ENCODE assay signal across 8 cellular contexts in the genomic region with DNA sequence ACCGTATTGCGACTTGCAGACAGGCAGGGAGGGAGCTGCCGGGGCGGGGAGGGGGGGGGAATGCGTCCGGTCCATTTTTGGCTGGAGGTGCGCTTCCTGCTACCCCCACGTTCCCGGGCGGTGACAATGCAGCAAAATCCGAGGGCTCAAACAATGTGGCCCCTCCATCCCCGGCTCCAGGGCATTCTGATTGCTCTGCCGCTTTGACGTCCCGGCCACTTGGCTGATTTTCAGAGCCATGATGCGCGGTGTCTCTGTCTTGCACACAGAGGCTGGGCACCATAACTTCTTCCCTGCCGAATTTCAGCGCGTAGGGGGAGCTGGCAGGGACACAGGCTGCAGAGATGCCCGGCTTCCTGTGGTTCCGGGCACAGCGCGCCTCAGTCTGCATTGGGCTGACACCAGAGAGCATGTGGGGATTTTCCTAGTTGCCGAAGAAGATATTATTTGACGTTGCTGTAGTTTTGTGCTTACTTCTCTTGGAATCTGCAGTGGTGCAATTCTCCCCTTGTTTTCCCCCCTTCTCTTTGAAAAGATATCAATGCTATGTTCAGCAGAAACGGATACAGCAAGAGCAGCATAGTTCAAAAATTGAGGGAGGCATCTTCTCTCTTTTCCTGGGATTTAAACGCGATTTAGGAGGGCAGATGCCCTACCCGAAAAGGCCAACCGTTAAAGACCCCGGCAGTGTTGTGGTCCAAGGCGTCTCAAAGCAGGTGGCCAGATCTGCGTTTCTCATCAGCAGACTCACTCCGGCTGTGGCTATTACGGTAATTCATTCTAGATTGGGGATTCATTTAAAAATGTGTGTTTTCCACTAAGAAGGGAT. TPM values are rescaled to one million over a fixed set of nuclear protein-coding genes. Genes with fewer than 3 reads are reported as not detected.
DNase-seq lines count a peak whose midpoint lies in the region; ATAC-seq and TF ChIP-seq lines count a peak whose summit lies in the region.

No MANE protein-coding gene starts in this region.

- intact Hi-C loops in dorsolateral prefrontal cortex (cut with DNase I), result loop anchor here (5.0 to 10.0 kb wide), 3 partner anchors 133 to 182 kb away; partner anchors contain the start of genes MRPL32 (in 1 of the 2) and PSMA2 (in 1 of the 2)

- no peaks in the 10 kb centered on the region for H3K9me3 ChIP-seq in HUES64 (ENCODE audit: insufficient read depth, low read depth, low read length)
- H3K9me3 ChIP-seq in neural cell (ENCODE audit: low read length), result no peaks in the 10 kb centered on the region

- peak overlapping the region; percentile 63 for H3K9ac ChIP-seq in HUES64 (ENCODE audit: low read depth, low read length)
- peak overlapping the region; percentile 98 for H3K9ac ChIP-seq in neural cell (ENCODE audit: low read length)

- peak overlapping the region; percentile 90 for H3K4me2 ChIP-seq in neural cell (ENCODE audit: low read length)

- DNase-seq in AG10803 (ENCODE audit: low read depth), result peak; percentile 25
- DNase-seq in dorsolateral prefrontal cortex, result peak; percentile 22 to 68 (median 62)
- no peak for DNase-seq in SHP77 treated with DMSO at 0.1 percent for 48 hours (lab: John Stamatoyannopoulos, UW)
- DNase-seq in H4 (ENCODE audit: low spot score), result no peak
- DNase-seq in HCEC 1CT, result no peak

- no peaks in the 10 kb centered on the region for H3F3A ChIP-seq in neural cell (ENCODE audit: insufficient read depth, low read length, poor library complexity, severe bottlenecking)

- TF ChIP-seq RAD21 in neural cell (conservative IDR thresholded peaks at IDR 0.05), result no peak

- peaks cover 50% of the 10 kb centered on the region for H3K27me3 ChIP-seq in HUES64 (ENCODE audit: insufficient read depth, low read length)
- peaks cover 0 to 82% (median 27%) of the 10 kb centered on the region in 45 donors for H3K27me3 ChIP-seq in dorsolateral prefrontal cortex
- H3K27me3 ChIP-seq in neural cell (ENCODE audit: insufficient read depth, low read depth, low read length), result peaks cover 13% of the 10 kb centered on the region

- TF ChIP-seq CTCF in AG10803 (conservative IDR thresholded peaks at IDR 0.05; ENCODE audit: low read length) (no peak), dorsolateral prefrontal cortex (IDR thresholded peaks at IDR 0.05 in 54 of 56, conservative IDR thresholded peaks at IDR 0.05 in 2 of 56; ENCODE audit: low read depth in 1 of 56, partially characterized antibody in 56 of 56) (no peak), neural cell (IDR thresholded peaks at IDR 0.05; ENCODE audit: poor library complexity, severe bottlenecking) (no peak)

- H3K4me3 ChIP-seq in AG10803 (ENCODE audit: low read length), result peak overlapping the region; percentile 55
- H3K4me3 ChIP-seq in HUES64 (ENCODE audit: low read length), result peak overlapping the region; percentile 63
- peak overlapping the region; percentile 43 to 79 (median 69) for H3K4me3 ChIP-seq in dorsolateral prefrontal cortex
- peak overlapping the region; percentile 88 for H3K4me3 ChIP-seq in neural cell (ENCODE audit: low read length)

- 6% methylated on average over 36 of the region's 36 CpGs for WGBS in HUES64

- H3K9me2 ChIP-seq in neural cell (ENCODE audit: insufficient read depth, low read length), result no peaks in the 10 kb centered on the region

- peaks cover 30% of the 10 kb centered on the region for H3K4me1 ChIP-seq in HUES64 (ENCODE audit: insufficient read depth, low read length)

- TF ChIP-seq EP300 in neural cell (conservative IDR thresholded peaks at IDR 0.05; ENCODE audit: poor library complexity, severe bottlenecking), result no peak

- no peak for ATAC-seq in GM18502 (IDR thresholded peaks at IDR 0.05; ENCODE audit: poor library complexity, unreplicated experiment)

- peaks cover 33% of the 10 kb centered on the region for H3K79me2 ChIP-seq in neural cell (replicated peaks; ENCODE audit: insufficient read depth, low read length)

- H3K27ac ChIP-seq in HUES64 (ENCODE audit: low read depth, low read length) (0 out of 2 replicates have a peak overlapping the region, but pooled peaks have one; percentile 60), dorsolateral prefrontal cortex (peak overlapping the region in 55 of 59 donors; percentile 14 to 92 (median 83)), neural cell (ENCODE audit: low read length) (peak overlapping the region; percentile 91)

- H4K20me1 ChIP-seq in neural cell (ENCODE audit: insufficient read depth), result no peaks in the 10 kb centered on the region

- H3K36me3 ChIP-seq in HUES64 (ENCODE audit: insufficient read depth, low read length) (no peaks in the 10 kb centered on the region), neural cell (ENCODE audit: insufficient read depth, low read length) (no peaks in the 10 kb centered on the region)

- peak overlapping the region; percentile 82 for H2AFZ ChIP-seq in neural cell (ENCODE audit: low read depth, low read length)

TF ChIP-seq in neural cell, 6 proteins besides CTCF, POLR2A, EP300 and RAD21:
- peak; percentile 5 for TF ChIP-seq TAF1 (IDR thresholded peaks at IDR 0.05; ENCODE audit: low read depth)
- TF ChIP-seq, protein P1, sequence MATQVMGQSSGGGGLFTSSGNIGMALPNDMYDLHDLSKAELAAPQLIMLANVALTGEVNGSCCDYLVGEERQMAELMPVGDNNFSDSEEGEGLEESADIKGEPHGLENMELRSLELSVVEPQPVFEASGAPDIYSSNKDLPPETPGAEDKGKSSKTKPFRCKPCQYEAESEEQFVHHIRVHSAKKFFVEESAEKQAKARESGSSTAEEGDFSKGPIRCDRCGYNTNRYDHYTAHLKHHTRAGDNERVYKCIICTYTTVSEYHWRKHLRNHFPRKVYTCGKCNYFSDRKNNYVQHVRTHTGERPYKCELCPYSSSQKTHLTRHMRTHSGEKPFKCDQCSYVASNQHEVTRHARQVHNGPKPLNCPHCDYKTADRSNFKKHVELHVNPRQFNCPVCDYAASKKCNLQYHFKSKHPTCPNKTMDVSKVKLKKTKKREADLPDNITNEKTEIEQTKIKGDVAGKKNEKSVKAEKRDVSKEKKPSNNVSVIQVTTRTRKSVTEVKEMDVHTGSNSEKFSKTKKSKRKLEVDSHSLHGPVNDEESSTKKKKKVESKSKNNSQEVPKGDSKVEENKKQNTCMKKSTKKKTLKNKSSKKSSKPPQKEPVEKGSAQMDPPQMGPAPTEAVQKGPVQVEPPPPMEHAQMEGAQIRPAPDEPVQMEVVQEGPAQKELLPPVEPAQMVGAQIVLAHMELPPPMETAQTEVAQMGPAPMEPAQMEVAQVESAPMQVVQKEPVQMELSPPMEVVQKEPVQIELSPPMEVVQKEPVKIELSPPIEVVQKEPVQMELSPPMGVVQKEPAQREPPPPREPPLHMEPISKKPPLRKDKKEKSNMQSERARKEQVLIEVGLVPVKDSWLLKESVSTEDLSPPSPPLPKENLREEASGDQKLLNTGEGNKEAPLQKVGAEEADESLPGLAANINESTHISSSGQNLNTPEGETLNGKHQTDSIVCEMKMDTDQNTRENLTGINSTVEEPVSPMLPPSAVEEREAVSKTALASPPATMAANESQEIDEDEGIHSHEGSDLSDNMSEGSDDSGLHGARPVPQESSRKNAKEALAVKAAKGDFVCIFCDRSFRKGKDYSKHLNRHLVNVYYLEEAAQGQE (IDR thresholded peaks at IDR 0.05; ENCODE audit: borderline replicate concordance), result no peak
TF ChIP-seq in neural cell: peak in this region for 1.

RNA-seq across cellular contexts. Expression of gene HECW1, which starts 1.4 kb away (rescaled TPM):
- 1.4 TPM for polyA plus RNA-seq in HUES64 (2013, experiment 1 of 2)
- polyA plus RNA-seq in HUES64 (2013, experiment 2 of 2), result 1.6 TPM
- total RNA-seq in dorsolateral prefrontal cortex, result 100 to 1,000 TPM in 79 of 120 experiments, 10 to 100 TPM in 41; 34.3 to 181 (median 107) TPM
- 11.7 and 13.8 TPM in 2 replicates for polyA plus RNA-seq in neural cell
- polyA minus RNA-seq in neural cell, result 63.5 and 71.9 TPM in 2 replicates
- 25.9 and 33.8 TPM in 2 replicates for total RNA-seq in H4 (2014; rRNA removed; shearing (Covaris generic))

Comparison
In these comparisons a context has a peak if more than half of its experiments do, and no peak if none do; other contexts are left out.
1. DNase-seq: peak in AG10803 (single experiment) and dorsolateral prefrontal cortex (10 of 10); none in SHP77 treated with DMSO at 0.1 percent for 48 hours (single experiment), H4 (single experiment) and HCEC 1CT (single experiment).
2. Peak in every context shown above with its lines, with median percentiles within 50 percentile points of each other: H3K4me3 ChIP-seq and H3K27ac ChIP-seq.